ENCODE assay signal across 22 cellular contexts in genomic region chr21:44887126-44887806, GRCh38. TPM values are rescaled to one million over a fixed set of nuclear protein-coding genes. Genes with fewer than 3 reads are reported as not detected.
A peak's percentile ranks its signal among the peaks of the same experiment; 100 is the strongest.
DNase-seq lines count a peak whose midpoint lies in the region; ATAC-seq, FAIRE-seq and TF ChIP-seq lines count a peak whose summit lies in the region.
"Had no signal": no experiment of that assay in that cellular context is flagged by ENCODE, and none has a peak within 500 bp of the region (broad histone marks: within the 10 kb centered on the region; RNA-seq: fewer than 3 reads in every experiment).

No MANE protein-coding gene starts in this region.

- H3K27me3 ChIP-seq in K562 (ENCODE audit: control insufficient read depth in 2 of 2, insufficient read depth in 2 of 2, low read length in 2 of 2), result peaks cover 23 to 64% of the 10 kb centered on the region in 2 experiments; a peak in 4 of 5 replicates
- no peaks in the 10 kb centered on the region for H3K27me3 ChIP-seq in CD4-positive, alpha-beta T cell (ENCODE audit: control insufficient read depth, insufficient read depth, low read length)

- H3K36me3 Mint-ChIP-seq in naive thymus-derived CD8-positive, alpha-beta T cell, result peaks cover 0 to 32% (median 0%) of the 10 kb centered on the region in 3 donors
- H3K36me3 Mint-ChIP-seq in CD4-positive, alpha-beta T cell (ENCODE audit: low read depth), result peaks cover 52% of the 10 kb centered on the region
- H3K36me3 Mint-ChIP-seq: CD4-positive, CD25-positive, alpha-beta regulatory T cell had no signal

- H3K27ac Mint-ChIP-seq in naive thymus-derived CD8-positive, alpha-beta T cell, result peak overlapping the region in 6 of 10 donors; percentile 40 to 71 (median 57)
- H3K27ac Mint-ChIP-seq in CD4-positive, alpha-beta T cell, result no peak overlapping the region
- H3K27ac Mint-ChIP-seq: HFFc6 had no signal

- H3K4me3 ChIP-seq in K562 (no peak overlapping the region), coronary artery (no peak overlapping the region)

- H2AFZ ChIP-seq in K562 (ENCODE audit: low read depth, low read length), result no peak overlapping the region

- no peak for ATAC-seq in Right ventricle myocardium superior (ENCODE audit: poor library complexity)
- ATAC-seq in left cardiac atrium, result no peak
- peak; percentile 6; the same call in 1 of the 3 replicates for ATAC-seq in K562
- ATAC-seq in naive thymus-derived CD8-positive, alpha-beta T cell, result no peak
- no peak for ATAC-seq in CD4-positive, alpha-beta T cell (ENCODE audit: poor library complexity)

- H3K36me3 ChIP-seq in K562 (ENCODE audit: control insufficient read depth, insufficient read depth, low read length), result no peaks in the 10 kb centered on the region

- H3K27me3 Mint-ChIP-seq in naive thymus-derived CD8-positive, alpha-beta T cell, result no peaks in the 10 kb centered on the region
- H3K27me3 Mint-ChIP-seq in CD4-positive, alpha-beta T cell, result no peaks in the 10 kb centered on the region
- H3K27me3 Mint-ChIP-seq: CD4-positive, CD25-positive, alpha-beta regulatory T cell had no signal

- 27% methylated on average over 11 of the region's 11 CpGs for WGBS in K562 (ENCODE audit: insufficient coverage, low coverage, missing lambda C conversion rate)

- H4K20me1 ChIP-seq in K562 (replicated peaks; ENCODE audit: control insufficient read depth, insufficient read depth, low read length), result peaks cover 16% of the 10 kb centered on the region

- POLR2A ChIA-PET in K562 (lab: Yijun Ruan, JAX), result interaction anchor here (1.2 kb wide), 1 partner anchor 32 kb away, joined by 3 read pairs; no protein-coding TSS in a partner anchor
- POLR2A ChIA-PET in naive thymus-derived CD8-positive, alpha-beta T cell (lab: Charles Lee), result interaction anchor here (0.7 to 16.8 kb wide), 4 partner anchors 11 to 42 kb away, joined by 3 to 238 read pairs (median 52); no protein-coding TSS in a partner anchor
- POLR2A ChIA-PET in CD4-positive, alpha-beta T cell (lab: Charles Lee), result interaction anchor here (1.0 to 1.9 kb wide), 4 partner anchors 8 to 84 kb away, joined by 3 to 5 read pairs (median 3); partner anchors contain the start of gene PTTG1IP

- H3K9me3 Mint-ChIP-seq in naive thymus-derived CD8-positive, alpha-beta T cell, result no peaks in the 10 kb centered on the region
- H3K9me3 Mint-ChIP-seq in CD4-positive, alpha-beta T cell, result no peaks in the 10 kb centered on the region
- H3K9me3 Mint-ChIP-seq: CD4-positive, CD25-positive, alpha-beta regulatory T cell; HFFc6 had no signal

- no peaks in the 10 kb centered on the region for H3K9me3 ChIP-seq in K562 (replicated peaks; ENCODE audit: control insufficient read depth, insufficient read depth, low read depth, low read length)
- no peaks in the 10 kb centered on the region for H3K9me3 ChIP-seq in CD4-positive, alpha-beta T cell (ENCODE audit: control insufficient read depth, low read length)

- H3K27ac ChIP-seq in K562 (ENCODE audit: extremely low read depth, low read depth, low read length) (no peak overlapping the region), coronary artery (no peak overlapping the region)
- H3K27ac ChIP-seq in CD4-positive, alpha-beta T cell (ENCODE audit: low read depth, low read length), result no peak overlapping the region

- intact Hi-C loops in Right ventricle myocardium superior (cut with DNase I) (no loop called here), left cardiac atrium (cut with DNase I) (no loop called here), K562 (cut with micrococcal nuclease) (no loop called here)
- intact Hi-C loops in CD4-positive, alpha-beta T cell (cut with DNase I, micrococcal nuclease), result no loop called here

- H3K4me1 Mint-ChIP-seq in naive thymus-derived CD8-positive, alpha-beta T cell, result peaks cover 6 to 24% (median 9%) of the 10 kb centered on the region in 4 donors
- peaks cover 3% of the 10 kb centered on the region for H3K4me1 Mint-ChIP-seq in CD4-positive, alpha-beta T cell (ENCODE audit: low read depth)

- in situ Hi-C loops in K562 (cut with MboI), result no loop called here

- no peak for TF ChIP-seq RAD21 in K562 (CRISPR knock-in tag; conservative IDR thresholded peaks at IDR 0.05 in 1 of 2, IDR thresholded peaks at IDR 0.05 in 1 of 2)

- peaks cover 0 to 61% of the 10 kb centered on the region in 2 experiments; a peak in 2 of 5 replicates for H3K4me1 ChIP-seq in K562 (replicated peaks in 1 of 2; ENCODE audit: control insufficient read depth in 2 of 2, insufficient read depth in 2 of 2, low read length in 2 of 2)

- 0 out of 4 replicates have a peak overlapping the region, but pooled peaks of 1 of the 2 experiments have one; percentile 11 for H3K9ac ChIP-seq in K562 (ENCODE audit: insufficient read depth in 1 of 2, low read depth in 2 of 2, low read length in 2 of 2)

- CTCF ChIA-PET in K562 (lab: Yijun Ruan, JAX; ENCODE audit: low intra/inter-chr PET ratio), result no interaction called here
- CTCF ChIA-PET in CD4-positive, alpha-beta T cell (lab: Charles Lee), result no interaction called here

- H3K9me1 ChIP-seq in K562 (ENCODE audit: control insufficient read depth, insufficient read depth, low read length), result peaks cover 3% of the 10 kb centered on the region

- BruUV-seq in K562 (replicated peaks; lab: Mats Ljungman, UMichigan), result no TSS peak

- TF ChIP-seq POLR2A in K562 (conservative IDR thresholded peaks at IDR 0.05), result no peak

- FAIRE-seq in K562 (lab: Jason Lieb, UNC) (no peak), urothelium cell line (lab: Jason Lieb, UNC) (peak; percentile 32)
- FAIRE-seq: A204.1, GM12891 had no signal

- TF ChIP-seq CTCF in K562 (IDR thresholded peaks at IDR 0.05 in 2 of 3, conservative IDR thresholded peaks at IDR 0.05 in 1 of 3; ENCODE audit: insufficient read depth in 2 of 3, low read depth in 1 of 3, low read length in 3 of 3), result no peak
- no peak for TF ChIP-seq CTCF in coronary artery (IDR thresholded peaks at IDR 0.05)
- TF ChIP-seq CTCF in CD4-positive, alpha-beta T cell (IDR thresholded peaks at IDR 0.05), result no peak

- H3K4me3 Mint-ChIP-seq in naive thymus-derived CD8-positive, alpha-beta T cell, result no peak overlapping the region
- H3K4me3 Mint-ChIP-seq in CD4-positive, alpha-beta T cell, result no peak overlapping the region
- H3K4me3 Mint-ChIP-seq: HFFc6 had no signal

- DNase-seq in Right ventricle myocardium superior (peak; percentile 18), left cardiac atrium (no peak), K562 (ENCODE audit: extremely low read depth in 1 of 4, low spot score in 3 of 4) (no peak), urothelium cell line (ENCODE audit: low spot score) (no peak), inferior parietal cortex (ENCODE audit: extremely low spot score) (no peak), coronary artery (ENCODE audit: low spot score) (no peak)
- peak in 1 of 10 donors; percentile 42 for DNase-seq in naive thymus-derived CD8-positive, alpha-beta T cell
- DNase-seq in CD4-positive, alpha-beta T cell, result no peak
- DNase-seq: Calu3; CD4-positive, CD25-positive, alpha-beta regulatory T cell; DMS79; GOT3; HFFc6; KBM-7; NCI-H1092 treated with DMSO at 0.1 percent for 48 hours; NCI-H1694; NCI-H2107; NCI-H226; NCI-H526 had no signal

- no peak for TF ChIP-seq EP300 in K562 (IDR thresholded peaks at IDR 0.05; ENCODE audit: low read length)

- H3K79me2 ChIP-seq in K562 (ENCODE audit: control insufficient read depth, insufficient read depth, low read length), result no peaks in the 10 kb centered on the region

- no peak overlapping the region for H3K4me2 ChIP-seq in K562 (ENCODE audit: insufficient read depth, low read length)

RNA-seq across cellular contexts. Expression of gene PTTG1IP, which starts 13.8 kb away (rescaled TPM):
- total RNA-seq in Right ventricle myocardium superior (133 TPM), left cardiac atrium (100 to 1,000 TPM; 181 to 195 TPM), K562 (2014; rRNA removed) (85.4 and 97.6 TPM in 2 replicates), K562 (2014; rRNA removed; fragmentation: Illumina TruSeq; extraction: Trizol) (65.7 and 66.2 TPM in 2 replicates), K562 (2015; rRNA removed; fragmentation: Illumina TruSeq; extraction: Trizol) (92.9 and 98.7 TPM in 2 replicates), K562 (2021) (99.3 and 99.5 TPM in 2 replicates)
- total RNA-seq in K562 (2011; cell fraction: chromatin; rRNA removed; ENCODE audit: low replicate concordance), result 109 and 139 TPM in 2 replicates
- total RNA-seq in K562 (2011; cell fraction: nucleolus; rRNA removed), result 131 and 151 TPM in 2 replicates
- 146 and 174 TPM in 2 replicates for total RNA-seq in K562 (2011; cell fraction: nucleoplasm; rRNA removed)
- polyA plus RNA-seq in K562 (2011; rRNA removed) (92.4 and 138 TPM in 2 replicates), K562 (2014; fragmentation: Illumina TruSeq; extraction: Trizol) (77.0 and 77.8 TPM in 2 replicates), K562 (2014; fragmentation: Nextera tagmentation; extraction: Ambion mirVana) (1 to 10 TPM; 5.0 to 9.2 TPM), K562 (2014; rRNA removed) (82.4 and 86.9 TPM in 2 replicates)
- polyA plus RNA-seq in K562 (2011; cell fraction: cytosol; rRNA removed), result 79.9 and 115 TPM in 2 replicates
- polyA plus RNA-seq in K562 (2011; cell fraction: nucleus; rRNA removed), result 69.1 and 123 TPM in 2 replicates
- polyA plus RNA-seq in K562 (2012), result 77.4 and 167 TPM in 2 replicates
- 54.1 and 70.2 TPM in 2 replicates for polyA minus RNA-seq in K562 (2011; rRNA and poly(A)+ RNA removed)
- polyA minus RNA-seq in K562 (2011; cell fraction: cytosol; rRNA and poly(A)+ RNA removed), result 69.1 and 114 TPM in 2 replicates
- 17.4 and 40.2 TPM in 2 replicates for polyA minus RNA-seq in K562 (2011; cell fraction: nucleus; rRNA and poly(A)+ RNA removed)
- total RNA-seq in naive thymus-derived CD8-positive, alpha-beta T cell, result 10 to 100 TPM; 62.0 to 68.7 TPM
- polyA plus RNA-seq in naive thymus-derived CD8-positive, alpha-beta T cell, result 10 to 100 TPM; 42.4 to 54.1 (median 44.3) TPM
- total RNA-seq in CD4-positive, alpha-beta T cell, result 10 to 100 TPM; 99.0 to 99.5 TPM

RNA-seq across cellular contexts. Expression of gene ITGB2, which starts 33.4 kb away (rescaled TPM):
- total RNA-seq in Right ventricle myocardium superior, result 23.8 TPM
- 10 to 100 TPM; 31.5 to 70.7 TPM for total RNA-seq in left cardiac atrium
- 0.69 and 1.4 TPM in 2 replicates for total RNA-seq in K562 (2011; cell fraction: chromatin; rRNA removed; ENCODE audit: low replicate concordance)
- 1.0 and 1.3 TPM in 2 replicates for total RNA-seq in K562 (2011; cell fraction: nucleolus; rRNA removed)
- total RNA-seq in K562 (2011; cell fraction: nucleoplasm; rRNA removed), result 0.23 and 0.29 TPM in 2 replicates
- total RNA-seq in K562 (2014; rRNA removed), result 0.78 and 1.0 TPM in 2 replicates
- total RNA-seq in K562 (2014; rRNA removed; fragmentation: Illumina TruSeq; extraction: Trizol), result 0.07 and 0.22 TPM in 2 replicates
- 0.49 and 0.51 TPM in 2 replicates for total RNA-seq in K562 (2015; rRNA removed; fragmentation: Illumina TruSeq; extraction: Trizol)
- total RNA-seq in K562 (2021), result 1.2 and 1.3 TPM in 2 replicates
- polyA plus RNA-seq in K562 (2011; rRNA removed), result 0.20 and 1.6 TPM in 2 replicates
- 0.33 and 1.3 TPM in 2 replicates for polyA plus RNA-seq in K562 (2011; cell fraction: cytosol; rRNA removed)
- 2.0 and 3.1 TPM in 2 replicates for polyA plus RNA-seq in K562 (2011; cell fraction: nucleus; rRNA removed)
- polyA plus RNA-seq in K562 (2012), result 0.77 and 5.1 TPM in 2 replicates
- 0.24 and 0.25 TPM in 2 replicates for polyA plus RNA-seq in K562 (2014; fragmentation: Illumina TruSeq; extraction: Trizol)
- polyA plus RNA-seq in K562 (2014; fragmentation: Nextera tagmentation; extraction: Ambion mirVana), result not detected
- polyA plus RNA-seq in K562 (2014; rRNA removed), result 0.57 and 0.60 TPM in 2 replicates
- 0.04 and 0.57 TPM in 2 replicates for polyA minus RNA-seq in K562 (2011; rRNA and poly(A)+ RNA removed)
- 1.0 and 4.8 TPM in 2 replicates for polyA minus RNA-seq in K562 (2011; cell fraction: cytosol; rRNA and poly(A)+ RNA removed)
- 0.27 and 1.8 TPM in 2 replicates for polyA minus RNA-seq in K562 (2011; cell fraction: nucleus; rRNA and poly(A)+ RNA removed)
- total RNA-seq in naive thymus-derived CD8-positive, alpha-beta T cell, result 100 to 1,000 TPM; 177 to 180 TPM
- polyA plus RNA-seq in naive thymus-derived CD8-positive, alpha-beta T cell, result 100 to 1,000 TPM; 423 to 549 (median 524) TPM
- 100 to 1,000 TPM; 283 to 284 TPM for total RNA-seq in CD4-positive, alpha-beta T cell
- total RNA-seq: G401 had no signal

RNA-seq across cellular contexts. Expression of gene SLX9, which starts 52.6 kb away (rescaled TPM):
- total RNA-seq in Right ventricle myocardium superior (77.4 TPM), left cardiac atrium (10 to 100 TPM; 26.1 to 28.6 TPM), K562 (2014; rRNA removed) (65.2 and 66.8 TPM in 2 replicates), K562 (2014; rRNA removed; fragmentation: Illumina TruSeq; extraction: Trizol) (11.2 and 14.8 TPM in 2 replicates), K562 (2015; rRNA removed; fragmentation: Illumina TruSeq; extraction: Trizol) (18.5 and 20.3 TPM in 2 replicates), K562 (2021) (71.2 and 75.5 TPM in 2 replicates)
- 18.9 and 29.0 TPM in 2 replicates for total RNA-seq in K562 (2011; cell fraction: chromatin; rRNA removed; ENCODE audit: low replicate concordance)
- total RNA-seq in K562 (2011; cell fraction: nucleolus; rRNA removed), result 22.8 and 25.7 TPM in 2 replicates
- total RNA-seq in K562 (2011; cell fraction: nucleoplasm; rRNA removed), result 14.8 and 16.0 TPM in 2 replicates
- polyA plus RNA-seq in K562 (2011; rRNA removed) (13.5 and 16.5 TPM in 2 replicates), K562 (2014; fragmentation: Illumina TruSeq; extraction: Trizol) (8.2 and 18.9 TPM in 2 replicates), K562 (2014; fragmentation: Nextera tagmentation; extraction: Ambion mirVana) (1 to 10 TPM; 1.2 to 1.8 TPM), K562 (2014; rRNA removed) (54.4 and 60.2 TPM in 2 replicates)
- 14.3 and 38.6 TPM in 2 replicates for polyA plus RNA-seq in K562 (2011; cell fraction: cytosol; rRNA removed)
- polyA plus RNA-seq in K562 (2011; cell fraction: nucleus; rRNA removed), result 10.2 and 19.3 TPM in 2 replicates
- polyA plus RNA-seq in K562 (2012), result 34.2 and 36.9 TPM in 2 replicates
- polyA minus RNA-seq in K562 (2011; rRNA and poly(A)+ RNA removed), result 16.0 and 22.8 TPM in 2 replicates
- polyA minus RNA-seq in K562 (2011; cell fraction: cytosol; rRNA and poly(A)+ RNA removed), result 25.3 and 31.3 TPM in 2 replicates
- 3.8 and 5.3 TPM in 2 replicates for polyA minus RNA-seq in K562 (2011; cell fraction: nucleus; rRNA and poly(A)+ RNA removed)
- 10 to 100 TPM; 23.5 to 27.9 TPM for total RNA-seq in naive thymus-derived CD8-positive, alpha-beta T cell
- polyA plus RNA-seq in naive thymus-derived CD8-positive, alpha-beta T cell, result 10 to 100 TPM; 11.7 to 13.5 (median 12.1) TPM
- 1 to 10 TPM; 7.7 to 9.1 TPM for total RNA-seq in CD4-positive, alpha-beta T cell

Comparison
In these comparisons a context has a peak if more than half of its experiments do, and no peak if none do; other contexts are left out.
1. RNA of gene ITGB2, which starts 33.4 kb away (total RNA-seq): 283 to 284 TPM in CD4-positive, alpha-beta T cell, 177 to 180 TPM in naive thymus-derived CD8-positive, alpha-beta T cell, 31.5 to 70.7 TPM in left cardiac atrium and 23.8 TPM in Right ventricle myocardium superior (single experiment); 0.07 to 1.4 TPM in K562; every median in the first group is over 10 times any median in the second.